8 cellular contexts compared by ENCODE assay signal in genomic region chr19:48332351-48332661, GRCh38. TPM values are rescaled to one million over a fixed set of nuclear protein-coding genes. Genes with fewer than 3 reads are reported as not detected.
DNase-seq lines count a peak whose midpoint lies in the region; ATAC-seq and TF ChIP-seq lines count a peak whose summit lies in the region.

No MANE protein-coding gene starts in this region.

- H3F3A ChIP-seq in OCI-LY1 (ENCODE audit: insufficient read depth, low read length): no peaks in the 10 kb centered on the region

- DNase-seq in CD8-positive, alpha-beta memory T cell: no peak
- no peak for DNase-seq in endodermal cell

- no peaks in the 10 kb centered on the region for H3K27me3 Mint-ChIP-seq in CD8-positive, alpha-beta memory T cell
- H3K27me3 Mint-ChIP-seq in endodermal cell (ENCODE audit: insufficient read depth): peaks cover 15% of the 10 kb centered on the region

- H3K79me2 ChIP-seq in OCI-LY1 (ENCODE audit: insufficient read depth, low read length): no peaks in the 10 kb centered on the region

- WGBS in endodermal cell (ENCODE audit: insufficient coverage in 1 of 2, insufficient read length in 1 of 2), 2 experiments: 85 to 90% methylated on average over 4 to 6 of the region's 6 CpGs

- H3K9me3 Mint-ChIP-seq in CD8-positive, alpha-beta memory T cell: no peaks in the 10 kb centered on the region
- H3K9me3 Mint-ChIP-seq in endodermal cell: peaks cover 4% of the 10 kb centered on the region

- peaks cover 51 to 65% (median 60%) of the 10 kb centered on the region in 3 donors for H3K4me1 Mint-ChIP-seq in CD8-positive, alpha-beta memory T cell
- H3K4me1 Mint-ChIP-seq in endodermal cell: peaks cover 22% of the 10 kb centered on the region

- H3K27me3 ChIP-seq in CD8-positive, alpha-beta memory T cell (ENCODE audit: insufficient read depth, low read length, poor library complexity, severe bottlenecking): no peaks in the 10 kb centered on the region
- H3K27me3 ChIP-seq in OCI-LY1 (ENCODE audit: insufficient read depth, low read length): no peaks in the 10 kb centered on the region
- no peaks in the 10 kb centered on the region for H3K27me3 ChIP-seq in endodermal cell (ENCODE audit: control insufficient read depth, insufficient read depth, low read length, poor library complexity, severe bottlenecking)
- H3K27me3 ChIP-seq in neutrophil: no peaks in the 10 kb centered on the region

- peaks cover 58% of the 10 kb centered on the region for H3K4me1 ChIP-seq in CD8-positive, alpha-beta memory T cell (ENCODE audit: insufficient read depth, low read length)
- H3K4me1 ChIP-seq in OCI-LY1 (ENCODE audit: insufficient read depth, low read length, severe bottlenecking): peaks cover 47% of the 10 kb centered on the region
- H3K4me1 ChIP-seq in endodermal cell (ENCODE audit: control insufficient read depth, insufficient read depth, low read length): no peaks in the 10 kb centered on the region
- peaks cover 66% of the 10 kb centered on the region in 2 experiments for H3K4me1 ChIP-seq in neutrophil (ENCODE audit: control insufficient read depth in 1 of 2, insufficient read depth in 1 of 2, low read depth in 1 of 2, low read length in 1 of 2)

- H2AFZ ChIP-seq in OCI-LY1 (ENCODE audit: low read length): no peak overlapping the region

- peak overlapping the region; percentile 77 for H3K4me2 ChIP-seq in OCI-LY1 (ENCODE audit: low read length)

- H3K9ac ChIP-seq in OCI-LY1 (ENCODE audit: low read length) (peak overlapping the region; percentile 63), endodermal cell (ENCODE audit: extremely low read depth, low read length, poor library complexity, severe bottlenecking) (no peak overlapping the region)

- H3K4me3 Mint-ChIP-seq in CD8-positive, alpha-beta memory T cell: peak overlapping the region; percentile 88 to 99 (median 97)
- H3K4me3 Mint-ChIP-seq in endodermal cell: peak overlapping the region; percentile 62

- CTCF ChIA-PET in CD8-positive, alpha-beta memory T cell (lab: Charles Lee): interaction anchor here (0.7 to 9.7 kb wide), 8 partner anchors 13 to 257 kb away, joined by 3 to 288 read pairs (median 6); partner anchors contain the start of genes EMP3, SYNGR4 and TMEM143

- peaks cover 4 to 40% (median 13%) of the 10 kb centered on the region in 3 donors for H3K36me3 Mint-ChIP-seq in CD8-positive, alpha-beta memory T cell
- no peaks in the 10 kb centered on the region for H3K36me3 Mint-ChIP-seq in endodermal cell (ENCODE audit: low read depth)

- H3K4me3 ChIP-seq in CD8-positive, alpha-beta memory T cell (ENCODE audit: low read length): peak overlapping the region; percentile 68
- peak overlapping the region; percentile 65 for H3K4me3 ChIP-seq in OCI-LY1 (ENCODE audit: low read depth, low read length, poor library complexity, severe bottlenecking)
- peak overlapping the region; percentile 56 for H3K4me3 ChIP-seq in endodermal cell (ENCODE audit: low read length)
- H3K4me3 ChIP-seq in neutrophil (ENCODE audit: low read depth in 1 of 2, low read length in 1 of 2): peak overlapping the region; percentile 66 to 82

- TF ChIP-seq CTCF in OCI-LY1 (IDR thresholded peaks at IDR 0.05; ENCODE audit: low read length) (no peak), endodermal cell (conservative IDR thresholded peaks at IDR 0.05) (no peak), neutrophil (IDR thresholded peaks at IDR 0.05) (no peak)

- no peaks in the 10 kb centered on the region for H3K9me3 ChIP-seq in CD8-positive, alpha-beta memory T cell (ENCODE audit: low read length)
- no peaks in the 10 kb centered on the region for H3K9me3 ChIP-seq in OCI-LY1 (ENCODE audit: low read length)
- H3K9me3 ChIP-seq in endodermal cell (ENCODE audit: control insufficient read depth, low read length): peaks cover 7% of the 10 kb centered on the region
- no peaks in the 10 kb centered on the region for H3K9me3 ChIP-seq in neutrophil

- H4K20me1 ChIP-seq in OCI-LY1 (ENCODE audit: insufficient read depth, low read length): no peaks in the 10 kb centered on the region

- H3K36me3 ChIP-seq in CD8-positive, alpha-beta memory T cell (ENCODE audit: insufficient read depth, low read length): peaks cover 20% of the 10 kb centered on the region
- H3K36me3 ChIP-seq in OCI-LY1 (ENCODE audit: insufficient read depth, low read length): no peaks in the 10 kb centered on the region
- H3K36me3 ChIP-seq in endodermal cell (ENCODE audit: control insufficient read depth, insufficient read depth, low read length): no peaks in the 10 kb centered on the region
- H3K36me3 ChIP-seq in neutrophil: peaks cover 19% of the 10 kb centered on the region

- POLR2A ChIA-PET in CD8-positive, alpha-beta memory T cell (lab: Charles Lee): interaction anchor here (0.7 to 3.2 kb wide), 6 partner anchors 10 to 265 kb away, joined by 3 to 147 read pairs (median 5); partner anchors contain the start of genes EMP3, KDELR1, SYNGR4 and TMEM143

- H3K27ac ChIP-seq in CD8-positive, alpha-beta memory T cell (ENCODE audit: low read depth, low read length): peak overlapping the region; percentile 60
- H3K27ac ChIP-seq in OCI-LY1 (ENCODE audit: low read depth, low read length, poor library complexity, severe bottlenecking) (peak overlapping the region; percentile 94), endodermal cell (ENCODE audit: low read depth, low read length) (no peak overlapping the region), neutrophil (peak overlapping the region; percentile 98)

- ATAC-seq in HG03159 (IDR thresholded peaks at IDR 0.05; ENCODE audit: unreplicated experiment) (no peak), GM21619 (IDR thresholded peaks at IDR 0.05; ENCODE audit: unreplicated experiment) (no peak), HG03354 (IDR thresholded peaks at IDR 0.05; ENCODE audit: poor library complexity, severe bottlenecking, unreplicated experiment) (no peak), HG02571 (IDR thresholded peaks at IDR 0.05; ENCODE audit: unreplicated experiment) (no peak)

- no peaks in the 10 kb centered on the region for H3K9me2 ChIP-seq in OCI-LY1 (ENCODE audit: low read depth, low read length)

- H3K27ac Mint-ChIP-seq in CD8-positive, alpha-beta memory T cell: peak overlapping the region; percentile 72 to 97 (median 92)
- peak overlapping the region; percentile 19 for H3K27ac Mint-ChIP-seq in endodermal cell

RNA-seq across cellular contexts. Expression of gene EMP3, which starts 7.0 kb away (rescaled TPM):
- 100 to 1,000 TPM; 273 to 278 TPM for total RNA-seq in CD8-positive, alpha-beta memory T cell
- 1,041 TPM for polyA plus RNA-seq in CD8-positive, alpha-beta memory T cell
- 1 to 10 TPM; 3.5 TPM for total RNA-seq in endodermal cell
- 38.7 TPM for polyA plus RNA-seq in endodermal cell (2013, experiment 1 of 2)
- 37.9 TPM for polyA plus RNA-seq in endodermal cell (2013, experiment 2 of 2)

RNA-seq across cellular contexts. Expression of gene TMEM143, which starts 31.4 kb away (rescaled TPM):
- total RNA-seq in CD8-positive, alpha-beta memory T cell: 10 to 100 TPM; 11.4 to 15.8 TPM
- polyA plus RNA-seq in CD8-positive, alpha-beta memory T cell: 9.2 TPM
- total RNA-seq in endodermal cell: 10 to 100 TPM; 13.9 to 19.1 TPM
- 12.9 TPM for polyA plus RNA-seq in endodermal cell (2013, experiment 1 of 2)
- polyA plus RNA-seq in endodermal cell (2013, experiment 2 of 2): 11.9 TPM

RNA-seq across cellular contexts. Expression of gene SYNGR4, which starts 31.9 kb away (rescaled TPM):
- not detected for total RNA-seq in CD8-positive, alpha-beta memory T cell
- not detected for polyA plus RNA-seq in CD8-positive, alpha-beta memory T cell
- total RNA-seq in endodermal cell: not detected
- polyA plus RNA-seq in endodermal cell (2013, experiment 1 of 2): 0.96 TPM
- not detected for polyA plus RNA-seq in endodermal cell (2013, experiment 2 of 2)

RNA-seq across cellular contexts. Expression of gene KDELR1, which starts 59.0 kb away (rescaled TPM):
- total RNA-seq in CD8-positive, alpha-beta memory T cell: 10 to 100 TPM; 78.7 to 82.9 TPM
- polyA plus RNA-seq in CD8-positive, alpha-beta memory T cell: 32.5 TPM
- total RNA-seq in endodermal cell: 100 to 1,000 TPM; 227 to 285 TPM
- 254 TPM for polyA plus RNA-seq in endodermal cell (2013, experiment 1 of 2)
- polyA plus RNA-seq in endodermal cell (2013, experiment 2 of 2): 229 TPM

Comparison
In these comparisons a context has a peak if more than half of its experiments do, and no peak if none do; other contexts are left out.
1. RNA of gene EMP3, which starts 7.0 kb away (total RNA-seq): 273 to 278 TPM in CD8-positive, alpha-beta memory T cell; 3.5 TPM in endodermal cell; every median in the first group is over 10 times any median in the second.
2. Peak in every context shown above with its lines, with median percentiles within 50 percentile points of each other: H3K4me3 ChIP-seq.